Comparison of ENCODE assay signal across 16 cellular contexts in the genomic region with DNA sequence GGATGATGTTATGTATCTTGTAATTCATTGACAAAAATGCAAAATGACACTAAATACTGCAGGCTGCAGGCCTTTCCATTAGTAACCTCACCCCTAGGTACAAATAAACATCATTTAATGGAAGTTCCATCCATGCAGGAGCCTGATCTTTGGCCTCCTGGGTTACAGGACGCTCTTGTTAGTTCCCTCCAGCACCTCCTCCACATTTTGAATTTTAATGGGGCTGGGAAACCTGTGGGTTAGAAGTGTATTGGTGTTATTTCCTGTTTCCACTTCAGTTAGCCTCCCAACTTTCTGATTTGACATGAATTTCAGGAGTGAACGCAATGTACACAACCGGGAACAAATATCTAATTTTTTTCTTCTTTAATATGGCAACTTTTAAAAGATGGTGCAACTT.
"Had no signal": no experiment of that assay in that cellular context is flagged by ENCODE, and none has a peak within 500 bp of the region (broad histone marks: within the 10 kb centered on the region; RNA-seq: fewer than 3 reads in every experiment).

No MANE protein-coding gene starts in this region.

- H2AFZ ChIP-seq: hepatocyte had no signal

- DNase-seq: colonic mucosa; dermis blood vessel endothelial cell; endodermal cell; erythroblast; foreskin keratinocyte; left ventricle myocardium superior; naive thymus-derived CD4-positive, alpha-beta T cell; nucleus accumbens; ovary; right cardiac atrium; small intestine; stimulated activated CD4-positive, alpha-beta T cell treated with anti-CD3 and anti-CD28 coated beads, Interleukin-12 subunit alpha, Interleukin-12 subunit beta, amount 100 ng/mL, for 4 hours; stimulated activated naive CD4-positive, alpha-beta T cell had no signal

- H3K4me2 ChIP-seq: hepatocyte had no signal

- H3K9me3 ChIP-seq: colonic mucosa, ovary had no signal

- H3K27ac ChIP-seq: colonic mucosa, foreskin keratinocyte, hepatocyte, ovary had no signal

- H3K79me2 ChIP-seq: hepatocyte had no signal

- H3K9me3 Mint-ChIP-seq: endodermal cell, type B pancreatic cell had no signal

- H3K27me3 ChIP-seq: colonic mucosa, foreskin keratinocyte, hepatocyte, ovary had no signal

- H3K4me1 Mint-ChIP-seq: naive thymus-derived CD4-positive, alpha-beta T cell had no signal

- H3K27ac Mint-ChIP-seq: endodermal cell; naive thymus-derived CD4-positive, alpha-beta T cell; type B pancreatic cell had no signal

- H3K4me3 Mint-ChIP-seq: endodermal cell; naive thymus-derived CD4-positive, alpha-beta T cell; type B pancreatic cell had no signal

- H3K36me3 ChIP-seq: colonic mucosa, ovary had no signal

- H3K36me3 Mint-ChIP-seq: naive thymus-derived CD4-positive, alpha-beta T cell; type B pancreatic cell had no signal

- H3K4me1 ChIP-seq: colonic mucosa, foreskin keratinocyte had no signal

- ATAC-seq: foreskin keratinocyte; left ventricle myocardium superior; naive thymus-derived CD4-positive, alpha-beta T cell; right cardiac atrium had no signal

- H3K4me3 ChIP-seq: colonic mucosa, hepatocyte, lung, ovary had no signal
